Comparison of ENCODE assay signal across 26 cellular contexts in genomic region chr5:116456036-116456435, GRCh38.
"Had no signal": no experiment of that assay in that cellular context is flagged by ENCODE, and none has a peak within 500 bp of the region (broad histone marks: within the 10 kb centered on the region; RNA-seq: fewer than 3 reads in every experiment).

No MANE protein-coding gene starts in this region.

- DNase-seq: cerebellar nuclear complex; cortex of kidney; effector memory CD8-positive, alpha-beta T cell; foreskin keratinocyte; heart right ventricle; hippocampal formation; left cardiac atrium; left lung; mesenchymal stem cell; midbrain; naive thymus-derived CD4-positive, alpha-beta T cell; nephron progenitor cell; nucleus accumbens; stimulated activated CD4-positive, alpha-beta T cell treated with anti-CD3 and anti-CD28 coated beads, Interleukin-2, amount 100 ng/mL, for 24 hours; stimulated activated CD4-positive, alpha-beta T cell treated with anti-CD3 and anti-CD28 coated beads, Interleukin-4, amount 100 ng/mL, for 24 hours; stimulated activated naive CD8-positive, alpha-beta T cell treated with anti-CD3 and anti-CD28 coated beads, Interleukin-15, Interleukin-2, amounts not matched to agents 100 U/mL and 50 U/mL, for 24 hours; substantia nigra; testis; tibial artery; upper lobe of left lung had no signal

- H3K4me1 ChIP-seq: foreskin keratinocyte, prostate gland had no signal

- ATAC-seq: effector memory CD8-positive, alpha-beta T cell; esophagus mucosa; foreskin keratinocyte; gastroesophageal sphincter; heart right ventricle; left cardiac atrium; left lung; naive thymus-derived CD4-positive, alpha-beta T cell; sciatic nerve; stimulated activated effector memory CD8-positive, alpha-beta T cell treated with anti-CD3 and anti-CD28 coated beads, Interleukin-12 subunit alpha, Interleukin-12 subunit beta, amount 100 ng/mL, for 72 hours; stimulated activated naive CD8-positive, alpha-beta T cell treated with anti-CD3 and anti-CD28 coated beads, Interleukin-15, Interleukin-2, amounts not matched to agents 100 U/mL and 50 U/mL, for 24 hours had no signal

- H3K36me3 ChIP-seq: gastroesophageal sphincter, prostate gland, right atrium auricular region, tibial artery, upper lobe of left lung had no signal

- H3K4me3 Mint-ChIP-seq: effector memory CD8-positive, alpha-beta T cell; naive thymus-derived CD4-positive, alpha-beta T cell; nephron progenitor cell; stimulated activated effector memory CD8-positive, alpha-beta T cell treated with anti-CD3 and anti-CD28 coated beads, Interleukin-12 subunit alpha, Interleukin-12 subunit beta, amount 100 ng/mL, for 72 hours had no signal

- H3K27me3 Mint-ChIP-seq: effector memory CD8-positive, alpha-beta T cell; naive thymus-derived CD4-positive, alpha-beta T cell had no signal

- H3K27me3 ChIP-seq: foreskin keratinocyte, gastroesophageal sphincter, heart right ventricle, left lung, right atrium auricular region, testis, tibial artery, upper lobe of left lung had no signal

- H3K4me1 Mint-ChIP-seq: stimulated activated effector memory CD8-positive, alpha-beta T cell treated with anti-CD3 and anti-CD28 coated beads, Interleukin-12 subunit alpha, Interleukin-12 subunit beta, amount 100 ng/mL, for 72 hours had no signal

- H3K27ac Mint-ChIP-seq: effector memory CD8-positive, alpha-beta T cell; naive thymus-derived CD4-positive, alpha-beta T cell; stimulated activated effector memory CD8-positive, alpha-beta T cell treated with anti-CD3 and anti-CD28 coated beads, Interleukin-12 subunit alpha, Interleukin-12 subunit beta, amount 100 ng/mL, for 72 hours had no signal

- H3K36me3 Mint-ChIP-seq: stimulated activated effector memory CD8-positive, alpha-beta T cell treated with anti-CD3 and anti-CD28 coated beads, Interleukin-12 subunit alpha, Interleukin-12 subunit beta, amount 100 ng/mL, for 72 hours had no signal

- H3K9me3 ChIP-seq: gastroesophageal sphincter, heart right ventricle, left lung, prostate gland, right atrium auricular region, testis, tibial artery, upper lobe of left lung had no signal

- H3K9me3 Mint-ChIP-seq: effector memory CD8-positive, alpha-beta T cell; naive thymus-derived CD4-positive, alpha-beta T cell; nephron progenitor cell; stimulated activated effector memory CD8-positive, alpha-beta T cell treated with anti-CD3 and anti-CD28 coated beads, Interleukin-12 subunit alpha, Interleukin-12 subunit beta, amount 100 ng/mL, for 72 hours had no signal

- H3K4me3 ChIP-seq: gastroesophageal sphincter, heart right ventricle, left lung, prostate gland, right atrium auricular region, testis, tibial artery, upper lobe of left lung had no signal

- H3K27ac ChIP-seq: foreskin keratinocyte, gastroesophageal sphincter, left lung, prostate gland, right atrium auricular region, tibial artery, upper lobe of left lung had no signal
